8 cellular contexts compared by ENCODE assay signal in the genomic region with DNA sequence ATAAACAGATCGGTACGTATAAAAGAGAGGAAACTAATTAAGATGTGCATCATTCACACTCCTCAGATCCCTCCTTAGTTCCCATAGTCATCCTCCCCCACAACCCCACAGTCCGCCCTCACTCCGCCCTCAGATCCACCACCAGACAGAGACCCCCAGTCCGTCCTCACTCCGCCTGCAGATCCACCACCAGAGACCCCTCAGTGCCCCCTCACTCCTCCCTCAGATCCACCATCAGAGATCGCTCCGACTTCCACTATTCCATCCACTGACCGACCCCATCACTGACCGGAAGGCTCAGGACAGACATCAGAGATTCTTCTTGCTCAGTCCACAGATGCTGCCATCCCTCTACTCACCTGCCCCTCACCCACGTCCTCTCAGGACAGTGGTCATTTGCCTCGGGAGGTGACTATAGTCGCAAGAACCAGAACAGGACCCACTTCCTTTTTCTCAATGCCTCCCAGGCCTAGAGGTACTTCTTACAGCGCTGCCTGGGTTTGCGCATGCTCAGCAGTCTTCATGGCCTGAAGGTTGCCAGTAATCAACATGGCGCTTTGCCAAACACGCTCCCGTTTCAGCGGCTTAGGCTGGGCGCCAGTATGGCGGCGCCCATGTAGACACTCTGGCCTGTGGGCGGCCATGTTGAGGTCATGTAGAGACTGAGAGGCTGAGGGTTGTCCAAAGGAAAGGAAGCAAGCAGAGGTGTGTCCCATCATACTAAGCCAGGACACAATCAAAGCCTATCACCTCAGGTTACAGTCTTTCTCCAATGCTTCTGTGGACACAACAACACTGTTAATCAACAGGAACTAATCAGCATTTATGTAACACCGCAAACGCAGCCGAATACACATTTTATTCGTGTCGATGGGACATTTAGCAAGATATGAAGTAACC. TPM values are rescaled to one million over a fixed set of nuclear protein-coding genes. Genes with fewer than 3 reads are reported as not detected.
DNase-seq lines count a peak whose midpoint lies in the region; ATAC-seq, FAIRE-seq and TF ChIP-seq lines count a peak whose summit lies in the region.

Gene ZNF484 (minus strand): TSS at position 508 of the 900 bp plus-strand sequence. CDS start 3,009 bp downstream, outside the sequence.

- H3K4me3 ChIP-seq in kidney (ENCODE audit: low read length in 2 of 2), result peak within 1 kb of the TSS; percentile 95 to 98

- H3K36me3 ChIP-seq in kidney (ENCODE audit: control insufficient read depth in 1 of 2, insufficient read depth in 2 of 2, low read length in 2 of 2), result no peaks in the 10 kb centered on the region

- no peak for TF ChIP-seq CTCF in AG09319 (IDR thresholded peaks at IDR 0.05; ENCODE audit: low read depth, low read length)
- TF ChIP-seq CTCF in kidney (IDR thresholded peaks at IDR 0.05; ENCODE audit: borderline replicate concordance, extremely low read depth, insufficient read depth), result no peak

- intact Hi-C loops in kidney (cut with DNase I), result no loop called here

- no peaks in the 10 kb centered on the region for H3K4me1 ChIP-seq in kidney (ENCODE audit: control insufficient read depth in 1 of 2, insufficient read depth in 1 of 2, low read depth in 1 of 2, low read length in 2 of 2)

- FAIRE-seq in kidney (lab: Jason Lieb, UNC), result peak; percentile 78

- peak; percentile 97 for ATAC-seq in GM19035 (IDR thresholded peaks at IDR 0.05; ENCODE audit: unreplicated experiment)
- ATAC-seq in HG03354 (IDR thresholded peaks at IDR 0.05; ENCODE audit: poor library complexity, severe bottlenecking, unreplicated experiment), result peak; percentile 98
- ATAC-seq in activated CD4-positive, CD25-positive, alpha-beta regulatory T cell treated with anti-CD3 and anti-CD28 coated beads, Interleukin-2, amount 50 U/mL, for 24 hours, result peak; percentile 99

- DNase-seq in AG09319 (ENCODE audit: extremely low read depth, low read depth) (peak; percentile 95), NCI-H446 treated with DMSO at 0.1 percent for 48 hours (lab: John Stamatoyannopoulos, UW) (peak; percentile 88), cerebellum (ENCODE audit: low spot score) (peak; percentile 88), kidney (peak; percentile 99)
- DNase-seq in stimulated activated CD4-positive, alpha-beta T cell treated with anti-CD3 and anti-CD28 coated beads, Interleukin-15, amount 100 ng/mL, for 24 hours, result peak; percentile 99

- peak within 1 kb of the TSS; percentile 51 to 68 for H3K27ac ChIP-seq in kidney (ENCODE audit: low read depth in 2 of 2, low read length in 2 of 2)

- H3K9ac ChIP-seq in kidney (ENCODE audit: low read length in 2 of 2), result peak within 1 kb of the TSS; percentile 90 to 91

- no peaks in the 10 kb centered on the region for H3K9me3 ChIP-seq in kidney (ENCODE audit: control insufficient read depth in 1 of 2, low read length in 2 of 2)

RNA-seq across cellular contexts. Expression of gene ZNF484, which starts in this region (rescaled TPM):
- total RNA-seq in cerebellum (55.3 TPM), kidney (13.5 TPM)
- 1.9 TPM for polyA plus RNA-seq in kidney (ENCODE audit: insufficient read depth, low read depth, low replicate concordance)

Comparison
In these comparisons a context has a peak if more than half of its experiments do, and no peak if none do; other contexts are left out.
1. Peak in every context shown above with its lines: DNase-seq, ATAC-seq, H3K4me3 ChIP-seq and H3K27ac ChIP-seq.